1 cellular context compared by ENCODE assay signal in genomic region chr21:38837806-38838461, GRCh38.
TF ChIP-seq lines count a peak whose summit lies in the region.

No MANE protein-coding gene starts in this region.

TF ChIP-seq in K562, 482 proteins besides CTCF, POLR2A, EP300 and RAD21 (continued from another document and continues in another):
- TF ChIP-seq, protein P1, sequence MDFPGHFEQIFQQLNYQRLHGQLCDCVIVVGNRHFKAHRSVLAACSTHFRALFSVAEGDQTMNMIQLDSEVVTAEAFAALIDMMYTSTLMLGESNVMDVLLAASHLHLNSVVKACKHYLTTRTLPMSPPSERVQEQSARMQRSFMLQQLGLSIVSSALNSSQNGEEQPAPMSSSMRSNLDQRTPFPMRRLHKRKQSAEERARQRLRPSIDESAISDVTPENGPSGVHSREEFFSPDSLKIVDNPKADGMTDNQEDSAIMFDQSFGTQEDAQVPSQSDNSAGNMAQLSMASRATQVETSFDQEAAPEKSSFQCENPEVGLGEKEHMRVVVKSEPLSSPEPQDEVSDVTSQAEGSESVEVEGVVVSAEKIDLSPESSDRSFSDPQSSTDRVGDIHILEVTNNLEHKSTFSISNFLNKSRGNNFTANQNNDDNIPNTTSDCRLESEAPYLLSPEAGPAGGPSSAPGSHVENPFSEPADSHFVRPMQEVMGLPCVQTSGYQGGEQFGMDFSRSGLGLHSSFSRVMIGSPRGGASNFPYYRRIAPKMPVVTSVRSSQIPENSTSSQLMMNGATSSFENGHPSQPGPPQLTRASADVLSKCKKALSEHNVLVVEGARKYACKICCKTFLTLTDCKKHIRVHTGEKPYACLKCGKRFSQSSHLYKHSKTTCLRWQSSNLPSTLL (IDR thresholded peaks at IDR 0.05), result no peak
- TF ChIP-seq, protein P2, sequence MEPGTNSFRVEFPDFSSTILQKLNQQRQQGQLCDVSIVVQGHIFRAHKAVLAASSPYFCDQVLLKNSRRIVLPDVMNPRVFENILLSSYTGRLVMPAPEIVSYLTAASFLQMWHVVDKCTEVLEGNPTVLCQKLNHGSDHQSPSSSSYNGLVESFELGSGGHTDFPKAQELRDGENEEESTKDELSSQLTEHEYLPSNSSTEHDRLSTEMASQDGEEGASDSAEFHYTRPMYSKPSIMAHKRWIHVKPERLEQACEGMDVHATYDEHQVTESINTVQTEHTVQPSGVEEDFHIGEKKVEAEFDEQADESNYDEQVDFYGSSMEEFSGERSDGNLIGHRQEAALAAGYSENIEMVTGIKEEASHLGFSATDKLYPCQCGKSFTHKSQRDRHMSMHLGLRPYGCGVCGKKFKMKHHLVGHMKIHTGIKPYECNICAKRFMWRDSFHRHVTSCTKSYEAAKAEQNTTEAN (CRISPR knock-in tag; IDR thresholded peaks at IDR 0.05), result no peak
- TF ChIP-seq SOX6 (IDR thresholded peaks at IDR 0.05) (0 out of 2 replicates have a peak, but pooled peaks have one; percentile 15), ATF1 (CRISPR knock-in tag; IDR thresholded peaks at IDR 0.05) (no peak), ATF1 (tag; IDR thresholded peaks at IDR 0.05) (peak; percentile 43; the same call in 1 of the 2 replicates), ZNF175 (CRISPR knock-in tag; IDR thresholded peaks at IDR 0.05; ENCODE audit: low read depth) (no peak), SIX5 (IDR thresholded peaks at IDR 0.05; ENCODE audit: borderline replicate concordance in 1 of 2, insufficient read depth in 1 of 2, low read depth in 1 of 2, low read length in 2 of 2) (no peak), HNRNPLL (IDR thresholded peaks at IDR 0.05; ENCODE audit: low read depth, low read length, poor library complexity, severe bottlenecking) (no peak), PRPF4 (IDR thresholded peaks at IDR 0.05; ENCODE audit: insufficient read depth, low read depth, low read length, poor library complexity, severe bottlenecking) (no peak), FOSL1 (tag; conservative IDR thresholded peaks at IDR 0.05) (peak; percentile 69), PTTG1 (tag; IDR thresholded peaks at IDR 0.05; ENCODE audit: low read depth) (no peak), ATF4 (CRISPR knock-in tag; IDR thresholded peaks at IDR 0.05) (no peak), WHSC1 (IDR thresholded peaks at IDR 0.05; ENCODE audit: low read length) (no peak), NCOR1 (IDR thresholded peaks at IDR 0.05) (no peak), ZFP36 (IDR thresholded peaks at IDR 0.05; ENCODE audit: low read depth, low read length, partially characterized antibody) (peak; percentile 85), PKNOX1 (IDR thresholded peaks at IDR 0.05) (peak; percentile 75), NFE2 (IDR thresholded peaks at IDR 0.05; ENCODE audit: low read depth) (no peak), PHF8 (IDR thresholded peaks at IDR 0.05; ENCODE audit: borderline replicate concordance, low read length) (no peak), ZNF583 (CRISPR knock-in tag; IDR thresholded peaks at IDR 0.05) (no peak), SMARCC2 (IDR thresholded peaks at IDR 0.05; ENCODE audit: low read depth) (0 out of 2 replicates have a peak, but pooled peaks have one; percentile 0), TAF1 (IDR thresholded peaks at IDR 0.05; ENCODE audit: control insufficient read depth, extremely low read depth, insufficient read depth, low read length, severe bottlenecking) (no peak), CXXC5 (CRISPR knock-in tag; IDR thresholded peaks at IDR 0.05) (0 out of 2 replicates have a peak, but pooled peaks have one; percentile 21), DMBX1 (CRISPR knock-in tag; IDR thresholded peaks at IDR 0.05; ENCODE audit: borderline replicate concordance) (no peak), HMBOX1 (IDR thresholded peaks at IDR 0.05) (no peak), ZNF75A (CRISPR knock-in tag; IDR thresholded peaks at IDR 0.05) (no peak), ZBTB7A (IDR thresholded peaks at IDR 0.05; ENCODE audit: borderline replicate concordance, control insufficient read depth, low read depth, low read length) (no peak), NFRKB (IDR thresholded peaks at IDR 0.05; ENCODE audit: low read depth) (no peak)
- TF ChIP-seq, protein P3, sequence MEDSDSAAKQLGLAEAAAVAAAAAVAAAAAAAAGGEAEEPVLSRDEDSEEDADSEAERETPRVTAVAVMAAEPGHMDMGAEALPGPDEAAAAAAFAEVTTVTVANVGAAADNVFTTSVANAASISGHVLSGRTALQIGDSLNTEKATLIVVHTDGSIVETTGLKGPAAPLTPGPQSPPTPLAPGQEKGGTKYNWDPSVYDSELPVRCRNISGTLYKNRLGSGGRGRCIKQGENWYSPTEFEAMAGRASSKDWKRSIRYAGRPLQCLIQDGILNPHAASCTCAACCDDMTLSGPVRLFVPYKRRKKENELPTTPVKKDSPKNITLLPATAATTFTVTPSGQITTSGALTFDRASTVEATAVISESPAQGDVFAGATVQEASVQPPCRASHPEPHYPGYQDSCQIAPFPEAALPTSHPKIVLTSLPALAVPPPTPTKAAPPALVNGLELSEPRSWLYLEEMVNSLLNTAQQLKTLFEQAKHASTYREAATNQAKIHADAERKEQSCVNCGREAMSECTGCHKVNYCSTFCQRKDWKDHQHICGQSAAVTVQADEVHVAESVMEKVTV (CRISPR knock-in tag; IDR thresholded peaks at IDR 0.05), result no peak
- TF ChIP-seq, protein P4, sequence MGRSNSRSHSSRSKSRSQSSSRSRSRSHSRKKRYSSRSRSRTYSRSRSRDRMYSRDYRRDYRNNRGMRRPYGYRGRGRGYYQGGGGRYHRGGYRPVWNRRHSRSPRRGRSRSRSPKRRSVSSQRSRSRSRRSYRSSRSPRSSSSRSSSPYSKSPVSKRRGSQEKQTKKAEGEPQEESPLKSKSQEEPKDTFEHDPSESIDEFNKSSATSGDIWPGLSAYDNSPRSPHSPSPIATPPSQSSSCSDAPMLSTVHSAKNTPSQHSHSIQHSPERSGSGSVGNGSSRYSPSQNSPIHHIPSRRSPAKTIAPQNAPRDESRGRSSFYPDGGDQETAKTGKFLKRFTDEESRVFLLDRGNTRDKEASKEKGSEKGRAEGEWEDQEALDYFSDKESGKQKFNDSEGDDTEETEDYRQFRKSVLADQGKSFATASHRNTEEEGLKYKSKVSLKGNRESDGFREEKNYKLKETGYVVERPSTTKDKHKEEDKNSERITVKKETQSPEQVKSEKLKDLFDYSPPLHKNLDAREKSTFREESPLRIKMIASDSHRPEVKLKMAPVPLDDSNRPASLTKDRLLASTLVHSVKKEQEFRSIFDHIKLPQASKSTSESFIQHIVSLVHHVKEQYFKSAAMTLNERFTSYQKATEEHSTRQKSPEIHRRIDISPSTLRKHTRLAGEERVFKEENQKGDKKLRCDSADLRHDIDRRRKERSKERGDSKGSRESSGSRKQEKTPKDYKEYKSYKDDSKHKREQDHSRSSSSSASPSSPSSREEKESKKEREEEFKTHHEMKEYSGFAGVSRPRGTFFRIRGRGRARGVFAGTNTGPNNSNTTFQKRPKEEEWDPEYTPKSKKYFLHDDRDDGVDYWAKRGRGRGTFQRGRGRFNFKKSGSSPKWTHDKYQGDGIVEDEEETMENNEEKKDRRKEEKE (IDR thresholded peaks at IDR 0.05; ENCODE audit: borderline replicate concordance in 1 of 2, control insufficient read depth in 1 of 2, low read depth in 2 of 2, low read length in 1 of 2), result no peak
- TF ChIP-seq, protein P5, sequence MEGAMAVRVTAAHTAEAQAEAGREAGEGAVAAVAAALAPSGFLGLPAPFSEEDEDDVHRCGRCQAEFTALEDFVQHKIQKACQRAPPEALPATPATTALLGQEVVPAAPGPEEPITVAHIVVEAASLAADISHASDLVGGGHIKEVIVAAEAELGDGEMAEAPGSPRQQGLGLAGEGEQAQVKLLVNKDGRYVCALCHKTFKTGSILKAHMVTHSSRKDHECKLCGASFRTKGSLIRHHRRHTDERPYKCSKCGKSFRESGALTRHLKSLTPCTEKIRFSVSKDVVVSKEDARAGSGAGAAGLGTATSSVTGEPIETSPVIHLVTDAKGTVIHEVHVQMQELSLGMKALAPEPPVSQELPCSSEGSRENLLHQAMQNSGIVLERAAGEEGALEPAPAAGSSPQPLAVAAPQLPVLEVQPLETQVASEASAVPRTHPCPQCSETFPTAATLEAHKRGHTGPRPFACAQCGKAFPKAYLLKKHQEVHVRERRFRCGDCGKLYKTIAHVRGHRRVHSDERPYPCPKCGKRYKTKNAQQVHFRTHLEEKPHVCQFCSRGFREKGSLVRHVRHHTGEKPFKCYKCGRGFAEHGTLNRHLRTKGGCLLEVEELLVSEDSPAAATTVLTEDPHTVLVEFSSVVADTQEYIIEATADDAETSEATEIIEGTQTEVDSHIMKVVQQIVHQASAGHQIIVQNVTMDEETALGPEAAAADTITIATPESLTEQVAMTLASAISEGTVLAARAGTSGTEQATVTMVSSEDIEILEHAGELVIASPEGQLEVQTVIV (CRISPR knock-in tag; IDR thresholded peaks at IDR 0.05; ENCODE audit: borderline replicate concordance), result no peak
